3 cellular contexts compared by ENCODE assay signal in genomic region chr13:71962735-71963134, GRCh38.
TF ChIP-seq lines count a peak whose summit lies in the region.

No MANE protein-coding gene starts in this region.

TF ChIP-seq in SK-N-SH, 30 proteins besides CTCF, POLR2A, EP300 and RAD21 (continues in another document):
- TF ChIP-seq EZH2phosphoT487 (IDR thresholded peaks at IDR 0.05; ENCODE audit: borderline replicate concordance, low read depth), result no peak
- no peak for TF ChIP-seq ELF1 (IDR thresholded peaks at IDR 0.05)
- TF ChIP-seq USF1 (IDR thresholded peaks at IDR 0.05; ENCODE audit: borderline replicate concordance, low read depth), result no peak
- no peak for TF ChIP-seq SIN3A (IDR thresholded peaks at IDR 0.05; ENCODE audit: borderline replicate concordance, low read depth, low read length)
- TF ChIP-seq FOXM1 (IDR thresholded peaks at IDR 0.05; ENCODE audit: low read depth), result no peak
- TF ChIP-seq CHD2 (IDR thresholded peaks at IDR 0.05; ENCODE audit: low read length, partially characterized antibody), result no peak
- TF ChIP-seq RCOR1 (IDR thresholded peaks at IDR 0.05; ENCODE audit: low read length), result no peak
- TF ChIP-seq TAF1 (IDR thresholded peaks at IDR 0.05; ENCODE audit: borderline replicate concordance, low read depth, low read length), result no peak
- TF ChIP-seq FOSL2 (IDR thresholded peaks at IDR 0.05; ENCODE audit: borderline replicate concordance, low read depth), result no peak
- no peak for TF ChIP-seq MEF2A (IDR thresholded peaks at IDR 0.05; ENCODE audit: borderline replicate concordance, low read depth)
- TF ChIP-seq ZBTB33 (IDR thresholded peaks at IDR 0.05; ENCODE audit: borderline replicate concordance, low read depth), result no peak
- no peak for TF ChIP-seq MAX (IDR thresholded peaks at IDR 0.05; ENCODE audit: low read depth)
- no peak for TF ChIP-seq SMC3 (IDR thresholded peaks at IDR 0.05; ENCODE audit: low read depth, low read length)
- TF ChIP-seq YY1 (IDR thresholded peaks at IDR 0.05; ENCODE audit: low read depth), result no peak

TF ChIP-seq in SK-N-SH treated with all-trans-retinoic acid at 6 μM for 48 hours, 23 proteins besides CTCF, POLR2A, EP300 and RAD21:
- no peak for TF ChIP-seq CSRNP3 (CRISPR knock-in tag; IDR thresholded peaks at IDR 0.05)
- TF ChIP-seq ISL1 (CRISPR knock-in tag; IDR thresholded peaks at IDR 0.05), result no peak
- TF ChIP-seq CREB5 (CRISPR knock-in tag; IDR thresholded peaks at IDR 0.05; ENCODE audit: low read depth), result no peak
- no peak for TF ChIP-seq SNAI2 (CRISPR knock-in tag; IDR thresholded peaks at IDR 0.05)
- no peak for TF ChIP-seq ESRRG (CRISPR knock-in tag; IDR thresholded peaks at IDR 0.05)
- TF ChIP-seq RARB (CRISPR knock-in tag; IDR thresholded peaks at IDR 0.05), result no peak
- TF ChIP-seq TCF4 (CRISPR knock-in tag; IDR thresholded peaks at IDR 0.05; ENCODE audit: borderline replicate concordance), result no peak

TF ChIP-seq in H1, 55 proteins besides CTCF, POLR2A, EP300 and RAD21:
- TF ChIP-seq USF2 (IDR thresholded peaks at IDR 0.05; ENCODE audit: low read length) (no peak), BRCA1 (IDR thresholded peaks at IDR 0.05; ENCODE audit: low read depth, low read length) (no peak), JUND (IDR thresholded peaks at IDR 0.05; ENCODE audit: low read length) (no peak), RNF2 (IDR thresholded peaks at IDR 0.05; ENCODE audit: borderline replicate concordance, low read depth, low read length, missing control alignments, poor library complexity, severe bottlenecking) (no peak), ZNF274 (IDR thresholded peaks at IDR 0.05; ENCODE audit: borderline replicate concordance, extremely low read depth, low read length) (no peak), RXRA (IDR thresholded peaks at IDR 0.05; ENCODE audit: insufficient read depth, low read depth, low read length) (no peak), SIRT6 (IDR thresholded peaks at IDR 0.05; ENCODE audit: low read length) (no peak), CTBP2 (IDR thresholded peaks at IDR 0.05; ENCODE audit: borderline replicate concordance, insufficient read depth, insufficient read length, low read length) (no peak), MAX (IDR thresholded peaks at IDR 0.05) (no peak), CHD1 (IDR thresholded peaks at IDR 0.05; ENCODE audit: low read depth, low read length) (no peak), SUZ12 (IDR thresholded peaks at IDR 0.05; ENCODE audit: low read length) (no peak), RBBP5 (IDR thresholded peaks at IDR 0.05; ENCODE audit: borderline replicate concordance, low read depth, low read length) (no peak)
